ENCODE assay signal across 9 cellular contexts in genomic region chr2:54402350-54402749, GRCh38. TPM values are rescaled to one million over a fixed set of nuclear protein-coding genes. Genes with fewer than 3 reads are reported as not detected.
DNase-seq lines count a peak whose midpoint lies in the region; ATAC-seq and TF ChIP-seq lines count a peak whose summit lies in the region.
"Had no signal": no experiment of that assay in that cellular context is flagged by ENCODE, and none has a peak within 500 bp of the region (broad histone marks: within the 10 kb centered on the region; RNA-seq: fewer than 3 reads in every experiment).

No MANE protein-coding gene starts in this region.

- H3K4me2 ChIP-seq in fibroblast of lung (ENCODE audit: extremely low read depth, insufficient read depth, low read length): no peak overlapping the region

- intact Hi-C loops in mucosa of descending colon (cut with DNase I, micrococcal nuclease): no loop called here
- intact Hi-C loops in aorta (cut with DNase I): no loop called here

- no peaks in the 10 kb centered on the region for H3K79me2 ChIP-seq in fibroblast of lung (ENCODE audit: control insufficient read depth, insufficient read depth, low read length)

- no peak overlapping the region for H2AFZ ChIP-seq in fibroblast of lung (ENCODE audit: low read length)

- H3K9ac ChIP-seq in fibroblast of lung (ENCODE audit: insufficient read depth, low read length): no peak overlapping the region

- peak; percentile 47 for ATAC-seq in mucosa of descending colon
- ATAC-seq in aorta (ENCODE audit: low FRiP score): peak; percentile 46
- no peak for ATAC-seq in GM18861 (IDR thresholded peaks at IDR 0.05; ENCODE audit: unreplicated experiment)
- ATAC-seq in HG03457 (IDR thresholded peaks at IDR 0.05; ENCODE audit: unreplicated experiment): no peak
- ATAC-seq in HG03196 (IDR thresholded peaks at IDR 0.05; ENCODE audit: unreplicated experiment): no peak
- ATAC-seq: activated naive CD8-positive, alpha-beta T cell treated with anti-CD3 and anti-CD28 coated beads, Interleukin-2, amount 50 U/mL, for 24 hours had no signal

- H3K4me1 ChIP-seq in fibroblast of lung (ENCODE audit: control insufficient read depth, extremely low read depth, insufficient read depth, low read length): peaks cover 14% of the 10 kb centered on the region
- H3K4me1 ChIP-seq in mucosa of descending colon (ENCODE audit: low read depth): no peaks in the 10 kb centered on the region
- H3K4me1 ChIP-seq in aorta (ENCODE audit: control insufficient read depth in 1 of 2, insufficient read depth in 2 of 2, low read length in 2 of 2): peaks cover 0 to 1% of the 10 kb centered on the region in 2 donors

- H3K27ac ChIP-seq in fibroblast of lung (ENCODE audit: insufficient read depth, low read length): peak overlapping the region; percentile 36
- no peak overlapping the region for H3K27ac ChIP-seq in aorta (ENCODE audit: low read depth in 1 of 2, low read length in 2 of 2)

- no peaks in the 10 kb centered on the region for H4K20me1 ChIP-seq in fibroblast of lung (ENCODE audit: control insufficient read depth, extremely low read depth, insufficient read depth, low read length)

- DNase-seq in NCI-H82 (lab: John Stamatoyannopoulos, UW): peak; percentile 78
- peak; percentile 21 to 95 for DNase-seq in fibroblast of lung (ENCODE audit: low read depth in 2 of 2)
- DNase-seq in mucosa of descending colon: peak in 1 of 3 donors; percentile 31
- DNase-seq in aorta: peak in 1 of 2 donors; percentile 55
- DNase-seq: activated naive CD8-positive, alpha-beta T cell treated with anti-CD3 and anti-CD28 coated beads, Interleukin-2, amount 50 U/mL, for 24 hours; NCI-H1092 had no signal

- WGBS in aorta, 2 donors: 66 to 75% methylated on average over 5 of the region's 5 CpGs

- TF ChIP-seq CTCF in fibroblast of lung (conservative IDR thresholded peaks at IDR 0.05 in 1 of 2, IDR thresholded peaks at IDR 0.05 in 1 of 2; ENCODE audit: low read depth in 1 of 2, low read length in 2 of 2): no peak
- TF ChIP-seq CTCF in mucosa of descending colon (IDR thresholded peaks at IDR 0.05): no peak

- H3K36me3 ChIP-seq in fibroblast of lung (ENCODE audit: control insufficient read depth, insufficient read depth, low read length) (no peaks in the 10 kb centered on the region), mucosa of descending colon (ENCODE audit: low read depth) (no peaks in the 10 kb centered on the region), aorta (ENCODE audit: control insufficient read depth in 1 of 2, insufficient read depth in 2 of 2, low read length in 1 of 2) (no peaks in the 10 kb centered on the region)

- H3K9me3 ChIP-seq in fibroblast of lung (ENCODE audit: control insufficient read depth, insufficient read depth, low read depth, low read length) (no peaks in the 10 kb centered on the region), mucosa of descending colon (no peaks in the 10 kb centered on the region), aorta (ENCODE audit: control insufficient read depth, low read length) (no peaks in the 10 kb centered on the region)

- H3K4me3 ChIP-seq in fibroblast of lung (replicated peaks in 1 of 4; ENCODE audit: control extremely low read depth in 1 of 4, insufficient read depth in 1 of 4, low read depth in 3 of 4, low read length in 4 of 4) (no peak overlapping the region), mucosa of descending colon (no peak overlapping the region), aorta (ENCODE audit: low read length in 2 of 2) (no peak overlapping the region)

- H3K27me3 ChIP-seq in fibroblast of lung (ENCODE audit: control insufficient read depth, insufficient read depth, low read length) (no peaks in the 10 kb centered on the region), aorta (ENCODE audit: control insufficient read depth in 1 of 2, insufficient read depth in 2 of 2, low read length in 1 of 2) (peaks cover 0 to 1% of the 10 kb centered on the region in 2 donors)

RNA-seq across cellular contexts. Expression of gene SPTBN1, which starts 53.8 kb away (rescaled TPM):
- total RNA-seq in fibroblast of lung (229 and 325 TPM in 2 replicates), mucosa of descending colon (100 to 1,000 TPM; 237 to 396 (median 392) TPM), aorta (100 to 1,000 TPM; 322 to 540 TPM)
- polyA plus RNA-seq in fibroblast of lung (112 and 123 TPM in 2 replicates), aorta (100 to 1,000 TPM in 1 of 2 donors, 10 to 100 TPM in 1; 84.9 to 113 TPM)
- 139 and 178 TPM in 2 replicates for polyA plus RNA-seq in fibroblast of lung (2012)
- 262 and 389 TPM in 2 replicates for polyA minus RNA-seq in fibroblast of lung (ENCODE audit: low replicate concordance)

Comparison
In these comparisons a context has a peak if more than half of its experiments do, and no peak if none do; other contexts are left out.
1. ATAC-seq: peak in mucosa of descending colon (single experiment) and aorta (single experiment); none in GM18861 (single experiment), HG03457 (single experiment) and HG03196 (single experiment).